Comparison of ENCODE assay signal across 1 cellular context in the genomic region with DNA sequence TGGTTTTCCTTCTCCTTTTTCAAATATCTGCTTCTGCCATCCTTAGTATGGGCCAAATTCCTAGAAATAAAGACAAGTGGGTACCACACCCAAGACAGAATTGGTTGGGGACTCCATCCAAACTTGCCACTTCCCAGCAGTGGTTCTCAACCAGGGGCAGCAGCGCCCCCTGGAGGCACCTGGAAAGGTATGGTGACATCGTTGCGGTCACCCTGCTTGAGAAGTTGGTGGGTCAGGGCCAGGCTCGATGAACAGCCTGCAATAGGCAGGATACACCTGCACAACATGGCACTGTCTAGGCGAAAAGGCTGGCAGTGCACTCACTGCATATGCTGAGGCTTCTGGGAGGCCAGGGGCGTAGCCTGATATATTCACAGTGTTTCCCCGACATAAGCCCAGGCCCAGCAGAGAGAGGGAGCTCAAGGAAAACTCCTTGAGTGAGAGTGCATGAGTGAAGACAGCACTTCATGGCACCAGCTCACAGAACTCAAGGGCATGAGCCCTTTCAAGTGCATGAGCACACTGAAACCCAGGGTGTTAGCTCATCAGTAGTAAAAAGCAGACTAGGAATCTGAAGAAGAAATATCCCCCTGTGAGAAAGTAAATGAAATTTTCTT.
TF ChIP-seq lines count a peak whose summit lies in the region.

No MANE protein-coding gene starts in this region.

TF ChIP-seq in HCT116, 20 proteins besides CTCF, POLR2A, EP300 and RAD21 (continued from another document):
- TF ChIP-seq MAX (IDR thresholded peaks at IDR 0.05) = no peak
- TF ChIP-seq CEBPB (IDR thresholded peaks at IDR 0.05; ENCODE audit: low read depth) = 0 out of 2 replicates have a peak, but pooled peaks have one; percentile 29
- TF ChIP-seq EGR1 (IDR thresholded peaks at IDR 0.05; ENCODE audit: low read depth) = no peak
